ENCODE assay signal across 16 cellular contexts in genomic region chrX:45497290-45497689, GRCh38.
DNase-seq lines count a peak whose midpoint lies in the region; ATAC-seq and TF ChIP-seq lines count a peak whose summit lies in the region.
"Had no signal": no experiment of that assay in that cellular context is flagged by ENCODE, and none has a peak within 500 bp of the region (broad histone marks: within the 10 kb centered on the region; RNA-seq: fewer than 3 reads in every experiment).

No MANE protein-coding gene starts in this region.

- H3K27me3 ChIP-seq in IMR-90 (ENCODE audit: control insufficient read depth, insufficient read depth, low read length) = no peaks in the 10 kb centered on the region

- ATAC-seq in activated naive CD8-positive, alpha-beta T cell treated with anti-CD3 and anti-CD28 coated beads, Interleukin-2, amount 50 U/mL, for 24 hours = peak; percentile 49
- ATAC-seq in IMR-90 (ENCODE audit: low read depth) = no peak
- ATAC-seq: Panc1 had no signal

- H2BK20ac ChIP-seq in IMR-90 (ENCODE audit: low read depth, low read length) = no peak overlapping the region

- no peak overlapping the region for H3K4me2 ChIP-seq in IMR-90 (ENCODE audit: low read depth, low read length)

- no peak overlapping the region for H3K9ac ChIP-seq in IMR-90 (ENCODE audit: low read depth, low read length)

- H2AK5ac ChIP-seq in IMR-90 (ENCODE audit: low read depth, low read length) = no peak overlapping the region; the same call in 1 of the 2 replicates

- no peak overlapping the region for H2BK5ac ChIP-seq in IMR-90 (ENCODE audit: low read depth, low read length, poor library complexity, severe bottlenecking)

- H2BK15ac ChIP-seq in IMR-90 (ENCODE audit: low read depth, low read length) = no peak overlapping the region

- no peak for DNase-seq in activated naive CD8-positive, alpha-beta T cell treated with anti-CD3 and anti-CD28 coated beads, Interleukin-2, amount 50 U/mL, for 24 hours
- no peak for DNase-seq in activated naive CD8-positive, alpha-beta T cell treated with anti-CD3 and anti-CD28 coated beads for 36 hours
- DNase-seq in IMR-90 (peak; percentile 22), epithelial cell of prostate (ENCODE audit: low read depth, low spot score) (no peak), renal cortical epithelial cell (ENCODE audit: low read depth) (peak; percentile 37), AG20443 (ENCODE audit: low spot score) (no peak), NCI-H2029 treated with DMSO at 0.1 percent for 48 hours (lab: John Stamatoyannopoulos, UW) (no peak), activated T-cell treated with anti-CD3 and anti-CD28 coated beads for 4 hours (no peak)
- DNase-seq: CD8-positive, alpha-beta memory T cell; Kasumi-1; NCI-H1417; NCI-H1930; NCI-H2171 treated with DMSO at 0.1 percent for 48 hours; NCI-H82; Right ventricle myocardium superior had no signal

- no peak overlapping the region for H3K27ac ChIP-seq in IMR-90 (ENCODE audit: insufficient read depth, low read length)
- H3K27ac ChIP-seq in epithelial cell of prostate = peak overlapping the region; percentile 40

- no peak overlapping the region for H3K4ac ChIP-seq in IMR-90 (ENCODE audit: low read depth, low read length)

- H3K36me3 Mint-ChIP-seq in activated naive CD8-positive, alpha-beta T cell treated with anti-CD3 and anti-CD28 coated beads, Interleukin-2, amount 50 U/mL, for 24 hours (ENCODE audit: low read depth) = no peaks in the 10 kb centered on the region
- H3K36me3 Mint-ChIP-seq in activated naive CD8-positive, alpha-beta T cell treated with anti-CD3 and anti-CD28 coated beads for 36 hours = peaks cover 2% of the 10 kb centered on the region

- 0 out of 2 replicates have a peak overlapping the region, but pooled peaks have one; percentile 32 for H2BK120ac ChIP-seq in IMR-90 (ENCODE audit: low read depth, low read length)

- POLR2A ChIA-PET in IMR-90 (lab: Charles Lee; ENCODE audit: unreplicated experiment) = no interaction called here

- H3K18ac ChIP-seq in IMR-90 (ENCODE audit: low read depth, low read length) = no peak overlapping the region

- no peak overlapping the region for H3K4me3 ChIP-seq in IMR-90 (ENCODE audit: insufficient read depth, low read depth, low read length)

- H3K14ac ChIP-seq in IMR-90 (replicated peaks; ENCODE audit: low read depth, low read length) = 0 out of 2 replicates have a peak overlapping the region, but pooled peaks have one; percentile 25

- no peaks in the 10 kb centered on the region for H4K20me1 ChIP-seq in IMR-90 (ENCODE audit: insufficient read depth, low read length)

- CTCF ChIA-PET in IMR-90 (lab: Yijun Ruan, JAX) = interaction anchor here (0.6 kb wide), 1 partner anchor 248 kb away, joined by 3 read pairs; no protein-coding TSS in a partner anchor

- peaks cover 2% of the 10 kb centered on the region; the same call in 1 of the 2 replicates for H3K9me3 ChIP-seq in IMR-90 (ENCODE audit: control insufficient read depth, insufficient read depth, low read length)

- H3K4me3 Mint-ChIP-seq in activated naive CD8-positive, alpha-beta T cell treated with anti-CD3 and anti-CD28 coated beads, Interleukin-2, amount 50 U/mL, for 24 hours = no peak overlapping the region
- no peak overlapping the region for H3K4me3 Mint-ChIP-seq in activated naive CD8-positive, alpha-beta T cell treated with anti-CD3 and anti-CD28 coated beads for 36 hours
- H3K4me3 Mint-ChIP-seq: CD8-positive, alpha-beta memory T cell had no signal

- peak overlapping the region; percentile 32 for H2AFZ ChIP-seq in IMR-90 (replicated peaks; ENCODE audit: low read length, poor library complexity)

- TF ChIP-seq RAD21 in IMR-90 (IDR thresholded peaks at IDR 0.05; ENCODE audit: low read length) = no peak

- no peaks in the 10 kb centered on the region for H3K4me1 Mint-ChIP-seq in activated naive CD8-positive, alpha-beta T cell treated with anti-CD3 and anti-CD28 coated beads, Interleukin-2, amount 50 U/mL, for 24 hours
- no peaks in the 10 kb centered on the region for H3K4me1 Mint-ChIP-seq in activated naive CD8-positive, alpha-beta T cell treated with anti-CD3 and anti-CD28 coated beads for 36 hours
- H3K4me1 Mint-ChIP-seq: CD8-positive, alpha-beta memory T cell had no signal

- H3K27ac Mint-ChIP-seq in activated naive CD8-positive, alpha-beta T cell treated with anti-CD3 and anti-CD28 coated beads, Interleukin-2, amount 50 U/mL, for 24 hours = no peak overlapping the region
- no peak overlapping the region for H3K27ac Mint-ChIP-seq in activated naive CD8-positive, alpha-beta T cell treated with anti-CD3 and anti-CD28 coated beads for 36 hours
- H3K27ac Mint-ChIP-seq: CD8-positive, alpha-beta memory T cell had no signal

- no peaks in the 10 kb centered on the region for H3K4me1 ChIP-seq in IMR-90 (ENCODE audit: control insufficient read depth, insufficient read depth, low read length)

- in situ Hi-C loops in IMR-90 (cut with MboI; ENCODE audit: low sequenced_read_pairs) = no loop called here

- H2AK9ac ChIP-seq in IMR-90 (replicated peaks; ENCODE audit: low read depth, low read length, poor library complexity) = no peak overlapping the region

- no peak overlapping the region for H4K8ac ChIP-seq in IMR-90 (ENCODE audit: low read depth in 2 of 2, low read length in 2 of 2)

- no peaks in the 10 kb centered on the region for H3K79me1 ChIP-seq in IMR-90 (ENCODE audit: low read depth in 1 of 2, low read length in 2 of 2)

- H3K36me3 ChIP-seq in IMR-90 (ENCODE audit: control insufficient read depth, insufficient read depth, low read length) = no peaks in the 10 kb centered on the region

- peaks cover 34% of the 10 kb centered on the region for H3K9me3 Mint-ChIP-seq in activated naive CD8-positive, alpha-beta T cell treated with anti-CD3 and anti-CD28 coated beads, Interleukin-2, amount 50 U/mL, for 24 hours
- H3K9me3 Mint-ChIP-seq in activated naive CD8-positive, alpha-beta T cell treated with anti-CD3 and anti-CD28 coated beads for 36 hours = peaks cover 16% of the 10 kb centered on the region

- no TSS peak for BruUV-seq in IMR-90 (replicated peaks; lab: Mats Ljungman, UMichigan)

- no peaks in the 10 kb centered on the region for H3K27me3 Mint-ChIP-seq in activated naive CD8-positive, alpha-beta T cell treated with anti-CD3 and anti-CD28 coated beads, Interleukin-2, amount 50 U/mL, for 24 hours
- H3K27me3 Mint-ChIP-seq in activated naive CD8-positive, alpha-beta T cell treated with anti-CD3 and anti-CD28 coated beads for 36 hours = peaks cover 4% of the 10 kb centered on the region

- dilution Hi-C loops in IMR-90 (cut with HindIII; ENCODE audit: low sequenced_read_pairs, unreplicated experiment) = no loop called here

- H4K91ac ChIP-seq in IMR-90 (ENCODE audit: insufficient read depth, low read depth, low read length) = no peak overlapping the region

- no peak overlapping the region for H3K23ac ChIP-seq in IMR-90 (ENCODE audit: low read depth, low read length)

- no peak for TF ChIP-seq CTCF in IMR-90 (conservative IDR thresholded peaks at IDR 0.05; ENCODE audit: low read depth, low read length)

- H3K9me1 ChIP-seq in IMR-90 (ENCODE audit: insufficient read depth, low read length) = no peaks in the 10 kb centered on the region

- TF ChIP-seq POLR2A in IMR-90 (IDR thresholded peaks at IDR 0.05; ENCODE audit: low read depth, low read length) = no peak

- H4K5ac ChIP-seq in IMR-90 (ENCODE audit: low read depth, low read length) = no peak overlapping the region

- no peak overlapping the region for H3K56ac ChIP-seq in IMR-90 (ENCODE audit: extremely low read depth, insufficient read depth, low read length)

- no CpG with 5 or more reads among the region's 3 CpGs for WGBS in IMR-90 (ENCODE audit: extremely low coverage in 2 of 2, insufficient read length in 1 of 2), 2 experiments

- intact Hi-C loops in IMR-90 (cut with micrococcal nuclease) = no loop called here

TF ChIP-seq in IMR-90, 13 proteins besides CTCF, POLR2A, EP300 and RAD21:
- TF ChIP-seq ELK1 (IDR thresholded peaks at IDR 0.05; ENCODE audit: borderline replicate concordance, low read depth, low read length) (no peak), BHLHE40 (IDR thresholded peaks at IDR 0.05; ENCODE audit: low read depth, low read length) (no peak), MXI1 (IDR thresholded peaks at IDR 0.05; ENCODE audit: borderline replicate concordance, low read depth, low read length) (no peak), RFX5 (IDR thresholded peaks at IDR 0.05; ENCODE audit: low read depth, low read length) (no peak), RCOR1 (IDR thresholded peaks at IDR 0.05; ENCODE audit: insufficient replicate concordance, low read length) (no peak), FOS (IDR thresholded peaks at IDR 0.05; ENCODE audit: low read depth, low read length) (no peak), CEBPB (IDR thresholded peaks at IDR 0.05; ENCODE audit: low read depth, low read length) (no peak), NFE2L2 (IDR thresholded peaks at IDR 0.05; ENCODE audit: low read depth, low read length) (no peak), CHD1 (IDR thresholded peaks at IDR 0.05; ENCODE audit: low read depth, low read length) (no peak)

Comparison
In these comparisons a context has a peak if more than half of its experiments do, and no peak if none do; other contexts are left out.
1. DNase-seq: peak in IMR-90 (single experiment) and renal cortical epithelial cell (single experiment); none in activated naive CD8-positive, alpha-beta T cell treated with anti-CD3 and anti-CD28 coated beads, Interleukin-2, amount 50 U/mL, for 24 hours (single experiment), activated naive CD8-positive, alpha-beta T cell treated with anti-CD3 and anti-CD28 coated beads for 36 hours (single experiment), epithelial cell of prostate (single experiment), AG20443 (single experiment), NCI-H2029 treated with DMSO at 0.1 percent for 48 hours (single experiment) and activated T-cell treated with anti-CD3 and anti-CD28 coated beads for 4 hours (single experiment).